ENCODE assay signal across 1 cellular context in the genomic region with DNA sequence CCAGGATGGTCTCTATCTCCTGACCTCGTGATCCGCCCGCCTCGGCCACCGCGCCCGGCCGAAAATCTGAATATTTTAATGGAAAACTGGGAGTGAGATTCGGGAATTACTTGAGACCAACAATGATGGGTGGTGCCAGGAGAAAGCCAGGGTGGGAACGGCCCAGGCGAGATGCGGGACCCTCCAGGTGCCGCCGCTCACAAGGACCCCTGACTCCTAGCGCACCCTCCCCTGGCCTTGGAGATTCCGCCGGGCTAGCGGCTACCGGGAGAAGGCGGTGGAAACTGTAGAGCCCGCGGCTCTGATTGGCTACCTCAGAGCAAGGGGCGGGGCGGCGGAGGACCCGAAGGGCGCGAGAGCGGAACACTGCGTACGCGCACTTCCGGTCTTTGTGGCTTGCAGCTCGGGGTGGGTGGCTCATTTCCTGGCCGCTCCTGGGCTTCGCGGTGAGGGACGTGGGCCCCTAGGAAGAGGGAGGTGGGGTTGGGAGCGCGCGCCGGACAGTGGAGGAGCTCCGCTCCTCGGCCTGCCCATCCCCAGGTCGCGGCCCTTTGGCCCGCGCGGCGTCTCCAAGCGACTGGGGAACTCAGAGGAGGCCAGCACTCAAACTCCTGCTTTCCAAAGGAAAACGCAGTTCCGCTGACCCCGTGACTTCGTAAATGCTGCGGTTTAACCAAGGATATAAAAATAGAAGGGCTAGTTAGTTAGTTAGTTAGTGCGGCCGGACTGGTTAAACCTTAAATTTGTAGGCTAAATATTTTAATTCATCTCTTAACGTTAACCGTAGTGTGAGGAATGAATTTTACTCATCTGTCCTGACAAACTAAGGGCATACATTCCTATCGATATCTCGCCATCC.
TF ChIP-seq lines count a peak whose summit lies in the region.

A gene (plus strand): TSS at position 371 of the 859 bp plus-strand sequence. CDS start 1,437 bp downstream, outside the sequence.

TF ChIP-seq in K562, 482 proteins besides CTCF, POLR2A, EP300 and RAD21 (continued from another document and continues in another):
- TF ChIP-seq, protein P1, sequence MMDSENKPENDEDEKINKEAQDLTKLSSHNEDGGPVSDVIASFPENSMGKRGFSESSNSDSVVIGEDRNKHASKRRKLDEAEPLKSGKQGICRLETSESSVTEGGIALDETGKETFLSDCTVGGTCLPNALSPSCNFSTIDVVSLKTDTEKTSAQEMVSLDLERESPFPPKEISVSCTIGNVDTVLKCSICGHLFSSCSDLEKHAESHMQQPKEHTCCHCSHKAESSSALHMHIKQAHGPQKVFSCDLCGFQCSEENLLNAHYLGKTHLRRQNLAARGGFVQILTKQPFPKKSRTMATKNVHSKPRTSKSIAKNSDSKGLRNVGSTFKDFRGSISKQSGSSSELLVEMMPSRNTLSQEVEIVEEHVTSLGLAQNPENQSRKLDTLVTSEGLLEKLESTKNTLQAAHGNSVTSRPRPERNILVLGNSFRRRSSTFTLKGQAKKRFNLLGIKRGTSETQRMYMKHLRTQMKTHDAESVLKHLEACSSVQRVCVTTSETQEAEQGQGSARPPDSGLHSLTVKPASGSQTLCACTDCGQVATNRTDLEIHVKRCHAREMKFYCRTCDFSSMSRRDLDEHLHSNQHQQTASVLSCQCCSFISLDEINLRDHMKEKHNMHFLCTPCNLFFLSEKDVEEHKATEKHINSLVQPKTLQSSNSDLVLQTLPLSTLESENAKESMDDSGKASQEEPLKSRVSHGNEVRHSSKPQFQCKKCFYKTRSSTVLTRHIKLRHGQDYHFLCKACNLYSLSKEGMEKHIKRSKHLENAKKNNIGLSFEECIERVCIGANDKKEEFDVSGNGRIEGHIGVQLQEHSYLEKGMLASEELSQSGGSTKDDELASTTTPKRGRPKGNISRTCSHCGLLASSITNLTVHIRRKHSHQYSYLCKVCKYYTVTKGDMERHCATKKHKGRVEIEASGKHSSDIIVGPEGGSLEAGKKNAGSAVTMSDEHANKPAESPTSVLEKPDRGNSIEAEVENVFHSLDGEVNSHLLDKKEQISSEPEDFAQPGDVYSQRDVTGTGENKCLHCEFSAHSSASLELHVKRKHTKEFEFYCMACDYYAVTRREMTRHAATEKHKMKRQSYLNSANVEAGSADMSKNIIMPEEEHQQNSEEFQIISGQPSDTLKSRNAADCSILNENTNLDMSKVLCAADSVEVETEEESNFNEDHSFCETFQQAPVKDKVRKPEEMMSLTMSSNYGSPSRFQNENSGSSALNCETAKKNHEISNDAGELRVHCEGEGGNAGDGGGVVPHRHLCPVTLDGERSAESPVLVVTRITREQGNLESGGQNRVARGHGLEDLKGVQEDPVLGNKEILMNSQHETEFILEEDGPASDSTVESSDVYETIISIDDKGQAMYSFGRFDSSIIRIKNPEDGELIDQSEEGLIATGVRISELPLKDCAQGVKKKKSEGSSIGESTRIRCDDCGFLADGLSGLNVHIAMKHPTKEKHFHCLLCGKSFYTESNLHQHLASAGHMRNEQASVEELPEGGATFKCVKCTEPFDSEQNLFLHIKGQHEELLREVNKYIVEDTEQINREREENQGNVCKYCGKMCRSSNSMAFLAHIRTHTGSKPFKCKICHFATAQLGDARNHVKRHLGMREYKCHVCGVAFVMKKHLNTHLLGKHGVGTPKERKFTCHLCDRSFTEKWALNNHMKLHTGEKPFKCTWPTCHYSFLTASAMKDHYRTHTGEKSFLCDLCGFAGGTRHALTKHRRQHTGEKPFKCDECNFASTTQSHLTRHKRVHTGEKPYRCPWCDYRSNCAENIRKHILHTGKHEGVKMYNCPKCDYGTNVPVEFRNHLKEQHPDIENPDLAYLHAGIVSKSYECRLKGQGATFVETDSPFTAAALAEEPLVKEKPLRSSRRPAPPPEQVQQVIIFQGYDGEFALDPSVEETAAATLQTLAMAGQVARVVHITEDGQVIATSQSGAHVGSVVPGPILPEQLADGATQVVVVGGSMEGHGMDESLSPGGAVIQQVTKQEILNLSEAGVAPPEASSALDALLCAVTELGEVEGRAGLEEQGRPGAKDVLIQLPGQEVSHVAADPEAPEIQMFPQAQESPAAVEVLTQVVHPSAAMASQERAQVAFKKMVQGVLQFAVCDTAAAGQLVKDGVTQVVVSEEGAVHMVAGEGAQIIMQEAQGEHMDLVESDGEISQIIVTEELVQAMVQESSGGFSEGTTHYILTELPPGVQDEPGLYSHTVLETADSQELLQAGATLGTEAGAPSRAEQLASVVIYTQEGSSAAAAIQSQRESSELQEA (IDR thresholded peaks at IDR 0.05; ENCODE audit: low read depth): no peak
- TF ChIP-seq ZFP36 (IDR thresholded peaks at IDR 0.05; ENCODE audit: low read depth, low read length, partially characterized antibody): no peak
- TF ChIP-seq, protein P2, sequence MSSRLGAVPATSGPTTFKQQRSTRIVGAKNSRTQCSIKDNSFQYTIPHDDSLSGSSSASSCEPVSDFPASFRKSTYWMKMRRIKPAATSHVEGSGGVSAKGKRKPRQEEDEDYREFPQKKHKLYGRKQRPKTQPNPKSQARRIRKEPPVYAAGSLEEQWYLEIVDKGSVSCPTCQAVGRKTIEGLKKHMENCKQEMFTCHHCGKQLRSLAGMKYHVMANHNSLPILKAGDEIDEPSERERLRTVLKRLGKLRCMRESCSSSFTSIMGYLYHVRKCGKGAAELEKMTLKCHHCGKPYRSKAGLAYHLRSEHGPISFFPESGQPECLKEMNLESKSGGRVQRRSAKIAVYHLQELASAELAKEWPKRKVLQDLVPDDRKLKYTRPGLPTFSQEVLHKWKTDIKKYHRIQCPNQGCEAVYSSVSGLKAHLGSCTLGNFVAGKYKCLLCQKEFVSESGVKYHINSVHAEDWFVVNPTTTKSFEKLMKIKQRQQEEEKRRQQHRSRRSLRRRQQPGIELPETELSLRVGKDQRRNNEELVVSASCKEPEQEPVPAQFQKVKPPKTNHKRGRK (tag; IDR thresholded peaks at IDR 0.05): no peak
- TF ChIP-seq, protein P3, sequence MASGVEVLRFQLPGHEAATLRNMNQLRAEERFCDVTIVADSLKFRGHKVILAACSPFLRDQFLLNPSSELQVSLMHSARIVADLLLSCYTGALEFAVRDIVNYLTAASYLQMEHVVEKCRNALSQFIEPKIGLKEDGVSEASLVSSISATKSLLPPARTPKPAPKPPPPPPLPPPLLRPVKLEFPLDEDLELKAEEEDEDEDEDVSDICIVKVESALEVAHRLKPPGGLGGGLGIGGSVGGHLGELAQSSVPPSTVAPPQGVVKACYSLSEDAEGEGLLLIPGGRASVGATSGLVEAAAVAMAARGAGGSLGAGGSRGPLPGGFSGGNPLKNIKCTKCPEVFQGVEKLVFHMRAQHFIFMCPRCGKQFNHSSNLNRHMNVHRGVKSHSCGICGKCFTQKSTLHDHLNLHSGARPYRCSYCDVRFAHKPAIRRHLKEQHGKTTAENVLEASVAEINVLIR (CRISPR knock-in tag; IDR thresholded peaks at IDR 0.05): no peak
- TF ChIP-seq, protein P4, sequence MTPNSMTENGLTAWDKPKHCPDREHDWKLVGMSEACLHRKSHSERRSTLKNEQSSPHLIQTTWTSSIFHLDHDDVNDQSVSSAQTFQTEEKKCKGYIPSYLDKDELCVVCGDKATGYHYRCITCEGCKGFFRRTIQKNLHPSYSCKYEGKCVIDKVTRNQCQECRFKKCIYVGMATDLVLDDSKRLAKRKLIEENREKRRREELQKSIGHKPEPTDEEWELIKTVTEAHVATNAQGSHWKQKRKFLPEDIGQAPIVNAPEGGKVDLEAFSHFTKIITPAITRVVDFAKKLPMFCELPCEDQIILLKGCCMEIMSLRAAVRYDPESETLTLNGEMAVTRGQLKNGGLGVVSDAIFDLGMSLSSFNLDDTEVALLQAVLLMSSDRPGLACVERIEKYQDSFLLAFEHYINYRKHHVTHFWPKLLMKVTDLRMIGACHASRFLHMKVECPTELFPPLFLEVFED (CRISPR knock-in tag; conservative IDR thresholded peaks at IDR 0.05): peak; percentile 81; the same call in 1 of the 2 replicates
- TF ChIP-seq PHB2 (IDR thresholded peaks at IDR 0.05; ENCODE audit: low read depth): no peak
- TF ChIP-seq SP1 (CRISPR knock-in tag; IDR thresholded peaks at IDR 0.05): peak; percentile 89
- 0 out of 2 replicates have a peak, but pooled peaks have one; percentile 36 for TF ChIP-seq ZNF134 (CRISPR knock-in tag; conservative IDR thresholded peaks at IDR 0.05)
- 0 out of 2 replicates have a peak, but pooled peaks have one; percentile 47 for TF ChIP-seq HDAC8 (tag; IDR thresholded peaks at IDR 0.05)
- no peak for TF ChIP-seq MAFF (IDR thresholded peaks at IDR 0.05; ENCODE audit: low read length)
- no peak for TF ChIP-seq PYGO2 (tag; IDR thresholded peaks at IDR 0.05)
- peak; percentile 49; the same call in 1 of the 2 replicates for TF ChIP-seq ZNF583 (CRISPR knock-in tag; IDR thresholded peaks at IDR 0.05)
- no peak for TF ChIP-seq ZNF140 (CRISPR knock-in tag; IDR thresholded peaks at IDR 0.05)
- TF ChIP-seq, protein P5, sequence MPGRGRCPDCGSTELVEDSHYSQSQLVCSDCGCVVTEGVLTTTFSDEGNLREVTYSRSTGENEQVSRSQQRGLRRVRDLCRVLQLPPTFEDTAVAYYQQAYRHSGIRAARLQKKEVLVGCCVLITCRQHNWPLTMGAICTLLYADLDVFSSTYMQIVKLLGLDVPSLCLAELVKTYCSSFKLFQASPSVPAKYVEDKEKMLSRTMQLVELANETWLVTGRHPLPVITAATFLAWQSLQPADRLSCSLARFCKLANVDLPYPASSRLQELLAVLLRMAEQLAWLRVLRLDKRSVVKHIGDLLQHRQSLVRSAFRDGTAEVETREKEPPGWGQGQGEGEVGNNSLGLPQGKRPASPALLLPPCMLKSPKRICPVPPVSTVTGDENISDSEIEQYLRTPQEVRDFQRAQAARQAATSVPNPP (IDR thresholded peaks at IDR 0.05; ENCODE audit: borderline replicate concordance, insufficient read depth, insufficient read length): no peak
- TF ChIP-seq NCOR1 (IDR thresholded peaks at IDR 0.05): no peak
- peak; percentile 86 for TF ChIP-seq EP400 (IDR thresholded peaks at IDR 0.05)
- peak; percentile 76 for TF ChIP-seq NR4A1 (CRISPR knock-in tag; IDR thresholded peaks at IDR 0.05)
- no peak for TF ChIP-seq NR4A1 (tag; IDR thresholded peaks at IDR 0.05)
- TF ChIP-seq, protein P6, sequence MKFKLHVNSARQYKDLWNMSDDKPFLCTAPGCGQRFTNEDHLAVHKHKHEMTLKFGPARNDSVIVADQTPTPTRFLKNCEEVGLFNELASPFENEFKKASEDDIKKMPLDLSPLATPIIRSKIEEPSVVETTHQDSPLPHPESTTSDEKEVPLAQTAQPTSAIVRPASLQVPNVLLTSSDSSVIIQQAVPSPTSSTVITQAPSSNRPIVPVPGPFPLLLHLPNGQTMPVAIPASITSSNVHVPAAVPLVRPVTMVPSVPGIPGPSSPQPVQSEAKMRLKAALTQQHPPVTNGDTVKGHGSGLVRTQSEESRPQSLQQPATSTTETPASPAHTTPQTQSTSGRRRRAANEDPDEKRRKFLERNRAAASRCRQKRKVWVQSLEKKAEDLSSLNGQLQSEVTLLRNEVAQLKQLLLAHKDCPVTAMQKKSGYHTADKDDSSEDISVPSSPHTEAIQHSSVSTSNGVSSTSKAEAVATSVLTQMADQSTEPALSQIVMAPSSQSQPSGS (CRISPR knock-in tag; IDR thresholded peaks at IDR 0.05): no peak
- TF ChIP-seq, protein P7, sequence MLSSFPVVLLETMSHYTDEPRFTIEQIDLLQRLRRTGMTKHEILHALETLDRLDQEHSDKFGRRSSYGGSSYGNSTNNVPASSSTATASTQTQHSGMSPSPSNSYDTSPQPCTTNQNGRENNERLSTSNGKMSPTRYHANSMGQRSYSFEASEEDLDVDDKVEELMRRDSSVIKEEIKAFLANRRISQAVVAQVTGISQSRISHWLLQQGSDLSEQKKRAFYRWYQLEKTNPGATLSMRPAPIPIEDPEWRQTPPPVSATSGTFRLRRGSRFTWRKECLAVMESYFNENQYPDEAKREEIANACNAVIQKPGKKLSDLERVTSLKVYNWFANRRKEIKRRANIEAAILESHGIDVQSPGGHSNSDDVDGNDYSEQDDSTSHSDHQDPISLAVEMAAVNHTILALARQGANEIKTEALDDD (IDR thresholded peaks at IDR 0.05): peak; percentile 92
- TF ChIP-seq MTA1 (IDR thresholded peaks at IDR 0.05; ENCODE audit: borderline replicate concordance): no peak
- TF ChIP-seq, protein P8, sequence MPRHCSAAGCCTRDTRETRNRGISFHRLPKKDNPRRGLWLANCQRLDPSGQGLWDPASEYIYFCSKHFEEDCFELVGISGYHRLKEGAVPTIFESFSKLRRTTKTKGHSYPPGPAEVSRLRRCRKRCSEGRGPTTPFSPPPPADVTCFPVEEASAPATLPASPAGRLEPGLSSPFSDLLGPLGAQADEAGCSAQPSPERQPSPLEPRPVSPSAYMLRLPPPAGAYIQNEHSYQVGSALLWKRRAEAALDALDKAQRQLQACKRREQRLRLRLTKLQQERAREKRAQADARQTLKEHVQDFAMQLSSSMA (CRISPR knock-in tag; IDR thresholded peaks at IDR 0.05): no peak
- peak; percentile 60; the same call in 1 of the 2 replicates for TF ChIP-seq ZNF23 (CRISPR knock-in tag; IDR thresholded peaks at IDR 0.05)
- TF ChIP-seq SMAD3 (CRISPR knock-in tag; conservative IDR thresholded peaks at IDR 0.05): peak; percentile 61; the same call in 1 of the 2 replicates
- TF ChIP-seq, protein P9, sequence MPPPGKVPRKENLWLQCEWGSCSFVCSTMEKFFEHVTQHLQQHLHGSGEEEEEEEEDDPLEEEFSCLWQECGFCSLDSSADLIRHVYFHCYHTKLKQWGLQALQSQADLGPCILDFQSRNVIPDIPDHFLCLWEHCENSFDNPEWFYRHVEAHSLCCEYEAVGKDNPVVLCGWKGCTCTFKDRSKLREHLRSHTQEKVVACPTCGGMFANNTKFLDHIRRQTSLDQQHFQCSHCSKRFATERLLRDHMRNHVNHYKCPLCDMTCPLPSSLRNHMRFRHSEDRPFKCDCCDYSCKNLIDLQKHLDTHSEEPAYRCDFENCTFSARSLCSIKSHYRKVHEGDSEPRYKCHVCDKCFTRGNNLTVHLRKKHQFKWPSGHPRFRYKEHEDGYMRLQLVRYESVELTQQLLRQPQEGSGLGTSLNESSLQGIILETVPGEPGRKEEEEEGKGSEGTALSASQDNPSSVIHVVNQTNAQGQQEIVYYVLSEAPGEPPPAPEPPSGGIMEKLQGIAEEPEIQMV (tag; conservative IDR thresholded peaks at IDR 0.05; ENCODE audit: low read depth): peak; percentile 65
- TF ChIP-seq NFRKB (IDR thresholded peaks at IDR 0.05; ENCODE audit: low read depth): 0 out of 2 replicates have a peak, but pooled peaks have one; percentile 78
- TF ChIP-seq FOXK1 (CRISPR knock-in tag; IDR thresholded peaks at IDR 0.05; ENCODE audit: borderline replicate concordance): no peak
- TF ChIP-seq, protein P10, sequence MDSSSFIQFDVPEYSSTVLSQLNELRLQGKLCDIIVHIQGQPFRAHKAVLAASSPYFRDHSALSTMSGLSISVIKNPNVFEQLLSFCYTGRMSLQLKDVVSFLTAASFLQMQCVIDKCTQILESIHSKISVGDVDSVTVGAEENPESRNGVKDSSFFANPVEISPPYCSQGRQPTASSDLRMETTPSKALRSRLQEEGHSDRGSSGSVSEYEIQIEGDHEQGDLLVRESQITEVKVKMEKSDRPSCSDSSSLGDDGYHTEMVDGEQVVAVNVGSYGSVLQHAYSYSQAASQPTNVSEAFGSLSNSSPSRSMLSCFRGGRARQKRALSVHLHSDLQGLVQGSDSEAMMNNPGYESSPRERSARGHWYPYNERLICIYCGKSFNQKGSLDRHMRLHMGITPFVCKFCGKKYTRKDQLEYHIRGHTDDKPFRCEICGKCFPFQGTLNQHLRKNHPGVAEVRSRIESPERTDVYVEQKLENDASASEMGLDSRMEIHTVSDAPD (CRISPR knock-in tag; IDR thresholded peaks at IDR 0.05): no peak
- TF ChIP-seq HEY1 (CRISPR knock-in tag; IDR thresholded peaks at IDR 0.05; ENCODE audit: borderline replicate concordance): no peak
- no peak for TF ChIP-seq SMARCB1 (IDR thresholded peaks at IDR 0.05; ENCODE audit: insufficient read length, low read depth)
- TF ChIP-seq HDAC6 (IDR thresholded peaks at IDR 0.05; ENCODE audit: low read depth, low read length): no peak
